In the genomic region with DNA sequence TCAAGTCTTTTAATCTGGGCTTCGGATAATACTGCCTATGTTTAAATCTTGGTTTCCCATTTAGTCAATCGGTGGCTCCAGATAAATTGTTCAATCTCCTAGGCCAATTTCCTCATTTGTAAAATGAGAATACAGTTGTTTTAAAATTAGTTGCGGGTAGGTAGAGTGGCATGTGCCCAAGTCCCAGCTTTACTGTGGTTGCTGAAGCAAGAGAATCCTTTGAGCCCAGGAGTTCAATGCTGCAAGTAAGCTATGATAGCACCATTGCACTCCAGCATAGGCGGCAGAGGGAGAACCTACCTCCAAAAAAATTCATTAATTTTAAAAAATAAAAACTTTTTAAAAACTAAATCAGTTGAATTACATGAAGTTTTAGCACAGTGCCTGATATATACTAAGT, we compare ENCODE assay signal across 1 cellular context.
TF ChIP-seq lines count a peak whose summit lies in the region.

No MANE protein-coding gene starts in this region.

TF ChIP-seq in SK-N-SH treated with all-trans-retinoic acid at 6 μM for 48 hours, 23 proteins besides CTCF, POLR2A, EP300 and RAD21 (continued from another document):
- TF ChIP-seq TSHZ2 (CRISPR knock-in tag; IDR thresholded peaks at IDR 0.05) (no peak), CSDC2 (CRISPR knock-in tag; IDR thresholded peaks at IDR 0.05) (no peak)
